ENCODE assay signal across 22 cellular contexts in genomic region chr14:69880851-69881250, GRCh38. TPM values are rescaled to one million over a fixed set of nuclear protein-coding genes. Genes with fewer than 3 reads are reported as not detected.
DNase-seq lines count a peak whose midpoint lies in the region; ATAC-seq and TF ChIP-seq lines count a peak whose summit lies in the region.
"Had no signal": no experiment of that assay in that cellular context is flagged by ENCODE, and none has a peak within 500 bp of the region (broad histone marks: within the 10 kb centered on the region; RNA-seq: fewer than 3 reads in every experiment).

No MANE protein-coding gene starts in this region.

- 37% methylated on average over 4 of the region's 4 CpGs for WGBS in liver

- TF ChIP-seq POLR2A in breast epithelium (IDR thresholded peaks at IDR 0.05) (no peak), GM18505 (IDR thresholded peaks at IDR 0.05; ENCODE audit: borderline replicate concordance, extremely low read depth, insufficient read depth, insufficient read length) (no peak)

- no peak for TF ChIP-seq CTCF in MCF 10A (IDR thresholded peaks at IDR 0.05; ENCODE audit: unreplicated experiment)
- TF ChIP-seq CTCF in breast epithelium (IDR thresholded peaks at IDR 0.05): no peak
- TF ChIP-seq CTCF in astrocyte of the spinal cord (IDR thresholded peaks at IDR 0.05; ENCODE audit: low read depth, low read length): no peak
- TF ChIP-seq CTCF in liver (IDR thresholded peaks at IDR 0.05; ENCODE audit: low read depth, low read length, missing input control): no peak
- TF ChIP-seq CTCF in type B pancreatic cell (conservative IDR thresholded peaks at IDR 0.05): no peak

- no peak for DNase-seq in MCF 10A (ENCODE audit: unreplicated experiment)
- DNase-seq in breast epithelium (ENCODE audit: low spot score in 2 of 2): no peak
- DNase-seq in astrocyte of the spinal cord (ENCODE audit: low read depth, low spot score): no peak
- DNase-seq in type B pancreatic cell (ENCODE audit: extremely low spot score, unreplicated experiment): no peak
- DNase-seq in activated CD4-positive, alpha-beta T cell treated with anti-CD3 and anti-CD28 coated beads for 4 hours: no peak
- DNase-seq: activated CD8-positive, alpha-beta memory T cell treated with anti-CD3 and anti-CD28 coated beads for 24 hours; activated naive CD8-positive, alpha-beta T cell treated with anti-CD3 and anti-CD28 coated beads, Interleukin-2, amount 50 U/mL, for 24 hours; C1 segment of cervical spinal cord; esophagus squamous epithelium; glutamatergic neuron; immature natural killer cell; naive thymus-derived CD8-positive, alpha-beta T cell; NCI-H345; stimulated activated naive CD4-positive, alpha-beta T cell treated with Interleukin-2 at 50 U/mL for 16 hours; T-helper 1 cell; transverse colon had no signal

- H3K9me3 Mint-ChIP-seq in MCF 10A (ENCODE audit: unreplicated experiment) (no peaks in the 10 kb centered on the region), type B pancreatic cell (no peaks in the 10 kb centered on the region)
- H3K9me3 Mint-ChIP-seq: activated naive CD8-positive, alpha-beta T cell treated with anti-CD3 and anti-CD28 coated beads, Interleukin-2, amount 50 U/mL, for 24 hours; activated T-helper 1 cell treated with anti-CD3 and anti-CD28 coated beads, Interleukin-12 subunit alpha, Interleukin-12 subunit beta, Interleukin-2, Interleukin-4 antibody, amounts not matched to agents 30 ng/mL and 10 ng/mL and 1 ng/mL, durations not matched to agents 14 hours and 24 hours and 36 hours; naive thymus-derived CD8-positive, alpha-beta T cell had no signal

- BruUV-seq in MCF 10A (replicated peaks; lab: Mats Ljungman, UMichigan): no TSS peak

- H3K27me3 Mint-ChIP-seq in MCF 10A (ENCODE audit: insufficient read depth, unreplicated experiment) (no peaks in the 10 kb centered on the region), type B pancreatic cell (peaks cover 57% of the 10 kb centered on the region)

- no peak overlapping the region for H3K27ac Mint-ChIP-seq in MCF 10A (ENCODE audit: low read depth, unreplicated experiment)
- H3K27ac Mint-ChIP-seq in type B pancreatic cell: no peak overlapping the region
- H3K27ac Mint-ChIP-seq: activated naive CD8-positive, alpha-beta T cell treated with anti-CD3 and anti-CD28 coated beads, Interleukin-2, amount 50 U/mL, for 24 hours; activated T-helper 1 cell treated with anti-CD3 and anti-CD28 coated beads, Interleukin-12 subunit alpha, Interleukin-12 subunit beta, Interleukin-2, Interleukin-4 antibody, amounts not matched to agents 30 ng/mL and 10 ng/mL and 1 ng/mL, durations not matched to agents 14 hours and 24 hours and 36 hours; immature natural killer cell had no signal

- intact Hi-C loops in MCF 10A (cut with micrococcal nuclease): no loop called here
- intact Hi-C loops in breast epithelium (cut with DNase I; ENCODE audit: low total_unique reads): no loop called here

- H3K9me3 ChIP-seq in breast epithelium: no peaks in the 10 kb centered on the region
- no peaks in the 10 kb centered on the region for H3K9me3 ChIP-seq in liver (ENCODE audit: control insufficient read depth in 4 of 4, low read length in 3 of 4)
- H3K9me3 ChIP-seq: esophagus squamous epithelium, transverse colon had no signal

- H3K4me1 Mint-ChIP-seq in MCF 10A (ENCODE audit: insufficient read depth, unreplicated experiment) (peaks cover 44% of the 10 kb centered on the region), type B pancreatic cell (ENCODE audit: unreplicated experiment) (peaks cover 35% of the 10 kb centered on the region)
- H3K4me1 Mint-ChIP-seq: activated naive CD8-positive, alpha-beta T cell treated with anti-CD3 and anti-CD28 coated beads, Interleukin-2, amount 50 U/mL, for 24 hours; immature natural killer cell had no signal

- in situ Hi-C loops in astrocyte of the spinal cord (cut with HindIII; ENCODE audit: low sequenced_read_pairs): no loop called here

- H3K36me3 Mint-ChIP-seq in MCF 10A (ENCODE audit: insufficient read depth, unreplicated experiment): no peaks in the 10 kb centered on the region
- no peaks in the 10 kb centered on the region for H3K36me3 Mint-ChIP-seq in type B pancreatic cell
- H3K36me3 Mint-ChIP-seq: immature natural killer cell; naive thymus-derived CD8-positive, alpha-beta T cell had no signal

- POLR2A ChIA-PET in MCF 10A (lab: Yijun Ruan, JAX): interaction anchor here (0.7 to 2.7 kb wide), 3 partner anchors 21 to 136 kb away, joined by 3 to 12 read pairs (median 4); no protein-coding TSS in a partner anchor

- H3K27ac ChIP-seq in breast epithelium (no peak overlapping the region), liver (ENCODE audit: low read depth in 1 of 2, low read length in 2 of 2) (peak overlapping the region; percentile 84 to 86)
- H3K27ac ChIP-seq: esophagus squamous epithelium, transverse colon, VCaP had no signal

- no peak for TF ChIP-seq RAD21 in liver (IDR thresholded peaks at IDR 0.05)

- H3K4me3 Mint-ChIP-seq in MCF 10A (ENCODE audit: unreplicated experiment): peak overlapping the region; percentile 87
- H3K4me3 Mint-ChIP-seq in type B pancreatic cell: peak overlapping the region; percentile 89
- H3K4me3 Mint-ChIP-seq: activated naive CD8-positive, alpha-beta T cell treated with anti-CD3 and anti-CD28 coated beads, Interleukin-2, amount 50 U/mL, for 24 hours; activated T-helper 1 cell treated with anti-CD3 and anti-CD28 coated beads, Interleukin-12 subunit alpha, Interleukin-12 subunit beta, Interleukin-2, Interleukin-4 antibody, amounts not matched to agents 30 ng/mL and 10 ng/mL and 1 ng/mL, durations not matched to agents 14 hours and 24 hours and 36 hours; immature natural killer cell had no signal

- CTCF ChIA-PET in MCF 10A (lab: Yijun Ruan, JAX): interaction anchor here (0.6 to 2.7 kb wide), 4 partner anchors 10 to 148 kb away, joined by 3 to 11 read pairs (median 6); no protein-coding TSS in a partner anchor

- H3K36me3 ChIP-seq in breast epithelium (no peaks in the 10 kb centered on the region), liver (ENCODE audit: control insufficient read depth in 4 of 4, insufficient read depth in 3 of 4, low read depth in 1 of 4, low read length in 3 of 4) (no peaks in the 10 kb centered on the region)
- H3K36me3 ChIP-seq: esophagus squamous epithelium, transverse colon had no signal

- H3K9ac ChIP-seq in liver (ENCODE audit: low read depth in 1 of 2, low read length in 2 of 2): peak overlapping the region in 1 of 2 donors; percentile 69

- H3K4me3 ChIP-seq in breast epithelium (no peak overlapping the region), astrocyte of the spinal cord (ENCODE audit: low read depth, low read length) (peak overlapping the region; percentile 57), liver (ENCODE audit: low read depth in 1 of 3, low read length in 3 of 3) (peak overlapping the region; percentile 89 to 99 (median 91))
- H3K4me3 ChIP-seq: esophagus squamous epithelium, transverse colon had no signal

- H3K27me3 ChIP-seq in breast epithelium (peaks cover 0 to 15% of the 10 kb centered on the region in 2 donors), liver (ENCODE audit: control insufficient read depth in 4 of 4, insufficient read depth in 4 of 4, low read length in 3 of 4) (no peaks in the 10 kb centered on the region)

- ATAC-seq in GM18505 (IDR thresholded peaks at IDR 0.05; ENCODE audit: unreplicated experiment): no peak
- ATAC-seq in activated CD4-positive, CD25-positive, alpha-beta regulatory T cell treated with anti-CD3 and anti-CD28 coated beads, Interleukin-2, amount 50 U/mL, for 24 hours: no peak
- ATAC-seq: activated naive CD8-positive, alpha-beta T cell treated with anti-CD3 and anti-CD28 coated beads, Interleukin-2, amount 50 U/mL, for 24 hours; naive thymus-derived CD8-positive, alpha-beta T cell; Right ventricle myocardium inferior had no signal

- H3K4me1 ChIP-seq in breast epithelium (no peaks in the 10 kb centered on the region), liver (ENCODE audit: control insufficient read depth in 4 of 4, insufficient read depth in 4 of 4, low read length in 3 of 4) (peaks cover 9 to 64% (median 48%) of the 10 kb centered on the region in 4 donors)

TF ChIP-seq in liver, 16 proteins besides CTCF, POLR2A, EP300 and RAD21:
- TF ChIP-seq EGR1 (IDR thresholded peaks at IDR 0.05; ENCODE audit: low read depth in 2 of 2): no peak
- TF ChIP-seq RXRA (IDR thresholded peaks at IDR 0.05): no peak
- TF ChIP-seq HNF4G (IDR thresholded peaks at IDR 0.05): no peak
- no peak for TF ChIP-seq TAF1 (conservative IDR thresholded peaks at IDR 0.05)
- TF ChIP-seq FOXA2 (IDR thresholded peaks at IDR 0.05): no peak
- no peak for TF ChIP-seq ATF3 (IDR thresholded peaks at IDR 0.05)
- TF ChIP-seq SP1 (IDR thresholded peaks at IDR 0.05): no peak
- no peak for TF ChIP-seq JUND (IDR thresholded peaks at IDR 0.05)
- no peak for TF ChIP-seq HNF4A (conservative IDR thresholded peaks at IDR 0.05)
- TF ChIP-seq NR2F2 (IDR thresholded peaks at IDR 0.05): no peak
- no peak for TF ChIP-seq YY1 (IDR thresholded peaks at IDR 0.05)
TF ChIP-seq in liver: peak in this region for 0.

RNA-seq across cellular contexts. Expression of gene SMOC1, which starts 1.6 kb away (rescaled TPM):
- 22.9 and 23.6 TPM in 2 replicates for total RNA-seq in MCF 10A (2022)
- 10 to 100 TPM in 1 of 3 donors, 1 to 10 TPM in 2; 2.9 to 32.6 (median 5.7) TPM for total RNA-seq in breast epithelium
- 10 to 100 TPM; 21.9 to 43.7 TPM for total RNA-seq in liver
- polyA plus RNA-seq in liver: 10 to 100 TPM; 11.2 to 32.9 TPM
- 7.2 and 20.7 TPM in 2 replicates for total RNA-seq in type B pancreatic cell (ENCODE audit: low replicate concordance)
- total RNA-seq: activated T-helper 1 cell treated with anti-CD3 and anti-CD28 coated beads, Interleukin-12 subunit alpha, Interleukin-12 subunit beta, Interleukin-2, Interleukin-4 antibody, amounts not matched to agents 30 ng/mL and 10 ng/mL and 1 ng/mL, durations not matched to agents 14 hours and 24 hours and 36 hours; naive thymus-derived CD8-positive, alpha-beta T cell had no signal
- polyA plus RNA-seq: immature natural killer cell; naive thymus-derived CD8-positive, alpha-beta T cell had no signal

Comparison
In these comparisons a context has a peak if more than half of its experiments do, and no peak if none do; other contexts are left out.
1. H3K27ac ChIP-seq: peak in liver (2 of 2); none in breast epithelium (0 of 2).
2. H3K4me3 ChIP-seq: peak in astrocyte of the spinal cord (single experiment) and liver (3 of 3); none in breast epithelium (0 of 3).